Comparison of ENCODE assay signal across 21 cellular contexts in genomic region chr6:101633081-101633480, GRCh38.
DNase-seq lines count a peak whose midpoint lies in the region; ATAC-seq and TF ChIP-seq lines count a peak whose summit lies in the region.
"Had no signal": no experiment of that assay in that cellular context is flagged by ENCODE, and none has a peak within 500 bp of the region (broad histone marks: within the 10 kb centered on the region; RNA-seq: fewer than 3 reads in every experiment).

No MANE protein-coding gene starts in this region.

- 0 out of 2 replicates have a peak overlapping the region, but pooled peaks have one; percentile 21 for H3K14ac ChIP-seq in IMR-90 (replicated peaks; ENCODE audit: low read depth, low read length)

- no CpG with 5 or more reads among the region's 3 CpGs for WGBS in IMR-90 (ENCODE audit: extremely low coverage in 2 of 2, insufficient read length in 1 of 2), 2 experiments

- POLR2A ChIA-PET in IMR-90 (lab: Charles Lee; ENCODE audit: unreplicated experiment), result no interaction called here

- dilution Hi-C loops in IMR-90 (cut with HindIII; ENCODE audit: low sequenced_read_pairs, unreplicated experiment), result no loop called here

- no peaks in the 10 kb centered on the region for H3K36me3 ChIP-seq in IMR-90 (ENCODE audit: control insufficient read depth, insufficient read depth, low read length)
- H3K36me3 ChIP-seq in mucosa of descending colon (ENCODE audit: low read depth), result no peaks in the 10 kb centered on the region
- H3K36me3 ChIP-seq: BLaER1 treated with 17β-estradiol and CSF1 and Interleukin-3, amounts not matched to agents 10 nM and 100 nM had no signal

- H3K9ac ChIP-seq in IMR-90 (ENCODE audit: low read depth, low read length), result no peak overlapping the region
- H3K9ac ChIP-seq: BLaER1 treated with 17β-estradiol and CSF1 and Interleukin-3, amounts not matched to agents 10 nM and 100 nM had no signal

- H3K18ac ChIP-seq in IMR-90 (ENCODE audit: low read depth, low read length), result no peak overlapping the region

- H3K9me1 ChIP-seq in IMR-90 (ENCODE audit: insufficient read depth, low read length), result no peaks in the 10 kb centered on the region

- no peak overlapping the region for H2AK5ac ChIP-seq in IMR-90 (ENCODE audit: low read depth, low read length)

- TF ChIP-seq CTCF in IMR-90 (conservative IDR thresholded peaks at IDR 0.05; ENCODE audit: low read depth, low read length) (no peak), mucosa of descending colon (IDR thresholded peaks at IDR 0.05) (no peak)

- TF ChIP-seq RAD21 in IMR-90 (IDR thresholded peaks at IDR 0.05; ENCODE audit: low read length), result no peak

- H2BK120ac ChIP-seq in IMR-90 (ENCODE audit: low read depth, low read length), result no peak overlapping the region

- no peak overlapping the region for H2AFZ ChIP-seq in IMR-90 (replicated peaks; ENCODE audit: low read length, poor library complexity)

- intact Hi-C loops in IMR-90 (cut with micrococcal nuclease), result no loop called here
- intact Hi-C loops in mucosa of descending colon (cut with DNase I, micrococcal nuclease), result no loop called here

- no peak for TF ChIP-seq POLR2A in IMR-90 (IDR thresholded peaks at IDR 0.05; ENCODE audit: low read depth, low read length)

- no peaks in the 10 kb centered on the region for H3K27me3 ChIP-seq in IMR-90 (ENCODE audit: control insufficient read depth, insufficient read depth, low read length)
- H3K27me3 ChIP-seq: BLaER1 treated with 17β-estradiol and CSF1 and Interleukin-3, amounts not matched to agents 10 nM and 100 nM had no signal

- H3K4me1 ChIP-seq in IMR-90 (ENCODE audit: control insufficient read depth, insufficient read depth, low read length) (no peaks in the 10 kb centered on the region; the same call in 1 of the 2 replicates), mucosa of descending colon (ENCODE audit: low read depth) (no peaks in the 10 kb centered on the region)
- H3K4me1 ChIP-seq: A549; BLaER1 treated with 17β-estradiol and CSF1 and Interleukin-3, amounts not matched to agents 10 nM and 100 nM; Caco-2 had no signal

- no peak overlapping the region for H4K5ac ChIP-seq in IMR-90 (ENCODE audit: low read depth, low read length)

- no peak overlapping the region for H2BK5ac ChIP-seq in IMR-90 (ENCODE audit: low read depth, low read length, poor library complexity, severe bottlenecking)

- no peak overlapping the region for H3K56ac ChIP-seq in IMR-90 (ENCODE audit: extremely low read depth, insufficient read depth, low read length)

- H3K9me3 ChIP-seq in IMR-90 (ENCODE audit: control insufficient read depth, insufficient read depth, low read length) (no peaks in the 10 kb centered on the region), mucosa of descending colon (no peaks in the 10 kb centered on the region)
- H3K9me3 ChIP-seq: A549; BLaER1 treated with 17β-estradiol and CSF1 and Interleukin-3, amounts not matched to agents 10 nM and 100 nM; Caco-2 had no signal

- no peak overlapping the region for H3K4me2 ChIP-seq in IMR-90 (ENCODE audit: low read depth, low read length)
- H3K4me2 ChIP-seq: A549; BLaER1 treated with 17β-estradiol and CSF1 and Interleukin-3, amounts not matched to agents 10 nM and 100 nM had no signal

- H4K20me1 ChIP-seq in IMR-90 (ENCODE audit: insufficient read depth, low read length), result no peaks in the 10 kb centered on the region
- H4K20me1 ChIP-seq: BLaER1 treated with 17β-estradiol and CSF1 and Interleukin-3, amounts not matched to agents 10 nM and 100 nM had no signal

- no peak overlapping the region for H4K8ac ChIP-seq in IMR-90 (ENCODE audit: low read depth in 2 of 2, low read length in 2 of 2)

- H3K79me1 ChIP-seq in IMR-90 (ENCODE audit: low read depth in 1 of 2, low read length in 2 of 2), result no peaks in the 10 kb centered on the region

- peak; percentile 1 for DNase-seq in NCI-H1694 (lab: John Stamatoyannopoulos, UW)
- no peak for DNase-seq in NCI-H1694 treated with DMSO at 0.1 percent for 48 hours (lab: John Stamatoyannopoulos, UW)
- no peak for DNase-seq in IMR-90
- peak; percentile 71 for DNase-seq in cerebellar cortex (ENCODE audit: low spot score)
- DNase-seq in mucosa of descending colon, result no peak
- DNase-seq in NOMO-1 (lab: John Stamatoyannopoulos, UW; ENCODE audit: unreplicated experiment in 2 of 2), result no peak
- no peak for DNase-seq in DMS 273 (lab: John Stamatoyannopoulos, UW; ENCODE audit: unreplicated experiment)
- DNase-seq: AML-193; Caco-2; Calu3; CD4-positive, alpha-beta T cell; CD8-positive, alpha-beta T cell; DMS 273 treated with DMSO at 0.1 percent for 48 hours; DMS153; DMS79 treated with DMSO at 0.1 percent for 48 hours; GDM1 had no signal

- no peak overlapping the region for H3K4ac ChIP-seq in IMR-90 (ENCODE audit: low read depth, low read length)

- no peak overlapping the region for H2BK20ac ChIP-seq in IMR-90 (ENCODE audit: low read depth, low read length)

- no peak overlapping the region for H3K27ac ChIP-seq in IMR-90 (ENCODE audit: insufficient read depth, low read length)
- H3K27ac ChIP-seq: 22Rv1; A549; BLaER1 treated with 17β-estradiol and CSF1 and Interleukin-3, amounts not matched to agents 10 nM and 100 nM; C4-2B had no signal

- H3K23ac ChIP-seq in IMR-90 (ENCODE audit: low read depth, low read length), result no peak overlapping the region

- no peak overlapping the region for H2AK9ac ChIP-seq in IMR-90 (replicated peaks; ENCODE audit: low read depth, low read length, poor library complexity)

- no peak overlapping the region for H2BK15ac ChIP-seq in IMR-90 (ENCODE audit: low read depth, low read length)

- BruUV-seq in IMR-90 (replicated peaks; lab: Mats Ljungman, UMichigan), result no TSS peak

- in situ Hi-C loops in IMR-90 (cut with MboI; ENCODE audit: low sequenced_read_pairs), result no loop called here

- H4K91ac ChIP-seq in IMR-90 (ENCODE audit: insufficient read depth, low read depth, low read length), result no peak overlapping the region

- CTCF ChIA-PET in IMR-90 (lab: Yijun Ruan, JAX), result no interaction called here

- ATAC-seq in IMR-90 (ENCODE audit: low read depth) (no peak), mucosa of descending colon (no peak)
- ATAC-seq: A549; CD8-positive, alpha-beta T cell; GM12878 had no signal

- H3K4me3 ChIP-seq in IMR-90 (ENCODE audit: insufficient read depth, low read depth, low read length) (no peak overlapping the region), mucosa of descending colon (no peak overlapping the region)
- H3K4me3 ChIP-seq: A549; BLaER1 treated with 17β-estradiol and CSF1 and Interleukin-3, amounts not matched to agents 10 nM and 100 nM; GM12878 had no signal

TF ChIP-seq in IMR-90, 13 proteins besides CTCF, POLR2A, EP300 and RAD21:
- TF ChIP-seq RFX5 (IDR thresholded peaks at IDR 0.05; ENCODE audit: low read depth, low read length), result no peak
- TF ChIP-seq NFE2L2 (IDR thresholded peaks at IDR 0.05; ENCODE audit: low read depth, low read length), result no peak
- TF ChIP-seq ELK1 (IDR thresholded peaks at IDR 0.05; ENCODE audit: borderline replicate concordance, low read depth, low read length), result no peak
- no peak for TF ChIP-seq MAFK (IDR thresholded peaks at IDR 0.05; ENCODE audit: low read depth, low read length)
- no peak for TF ChIP-seq CEBPB (IDR thresholded peaks at IDR 0.05; ENCODE audit: low read depth, low read length)
- TF ChIP-seq MXI1 (IDR thresholded peaks at IDR 0.05; ENCODE audit: borderline replicate concordance, low read depth, low read length), result no peak

Comparison
In these comparisons a context has a peak if more than half of its experiments do, and no peak if none do; other contexts are left out.
1. DNase-seq: peak in NCI-H1694 (single experiment) and cerebellar cortex (single experiment); none in NCI-H1694 treated with DMSO at 0.1 percent for 48 hours (single experiment), IMR-90 (single experiment), mucosa of descending colon (0 of 3), NOMO-1 (0 of 2) and DMS 273 (single experiment).